1 cellular context compared by ENCODE assay signal in genomic region chr17:81871387-81872120, GRCh38.
TF ChIP-seq lines count a peak whose summit lies in the region.

No MANE protein-coding gene starts in this region.

TF ChIP-seq in WTC11, 78 proteins besides CTCF, POLR2A, EP300 and RAD21 (continued from another document):
- TF ChIP-seq AFF4 (CRISPR knock-in tag; IDR thresholded peaks at IDR 0.05; ENCODE audit: borderline replicate concordance) (no peak; the same call in 1 of the 2 replicates), USF2 (CRISPR knock-in tag; IDR thresholded peaks at IDR 0.05) (peak; percentile 93), ZNF532 (CRISPR knock-in tag; IDR thresholded peaks at IDR 0.05; ENCODE audit: borderline replicate concordance) (0 out of 2 replicates have a peak, but pooled peaks have one; percentile 15), NR3C1 (CRISPR knock-in tag; conservative IDR thresholded peaks at IDR 0.05; ENCODE audit: low read depth) (no peak), GABPB1 (CRISPR knock-in tag; IDR thresholded peaks at IDR 0.05) (peak; percentile 86), ZNF232 (CRISPR knock-in tag; IDR thresholded peaks at IDR 0.05) (peak; percentile 76; the same call in 1 of the 2 replicates), MAX (CRISPR knock-in tag; IDR thresholded peaks at IDR 0.05) (peak; percentile 97), TCF7 (CRISPR knock-in tag; IDR thresholded peaks at IDR 0.05; ENCODE audit: low read depth) (peak; percentile 49; the same call in 1 of the 2 replicates), SMAD3 (CRISPR knock-in tag; IDR thresholded peaks at IDR 0.05; ENCODE audit: borderline replicate concordance) (peak; percentile 85; the same call in 1 of the 2 replicates), NFE2L1 (CRISPR knock-in tag; IDR thresholded peaks at IDR 0.05) (peak; percentile 78; the same call in 1 of the 2 replicates), JUN (CRISPR knock-in tag; IDR thresholded peaks at IDR 0.05) (peak; percentile 52; the same call in 1 of the 2 replicates), PRRX2 (CRISPR knock-in tag; IDR thresholded peaks at IDR 0.05) (peak; percentile 21; the same call in 1 of the 2 replicates), AR (CRISPR knock-in tag; IDR thresholded peaks at IDR 0.05) (no peak), ERG (CRISPR knock-in tag; IDR thresholded peaks at IDR 0.05) (0 out of 2 replicates have a peak, but pooled peaks have one; percentile 33), CBFB (CRISPR knock-in tag; IDR thresholded peaks at IDR 0.05; ENCODE audit: low read depth) (no peak), MXD4 (CRISPR knock-in tag; IDR thresholded peaks at IDR 0.05; ENCODE audit: borderline replicate concordance) (0 out of 2 replicates have a peak, but pooled peaks have one; percentile 48), E2F4 (CRISPR knock-in tag; IDR thresholded peaks at IDR 0.05; ENCODE audit: borderline replicate concordance, low read depth) (peak; percentile 24; the same call in 1 of the 2 replicates), E2F1 (CRISPR knock-in tag; IDR thresholded peaks at IDR 0.05) (peak; percentile 68; the same call in 1 of the 2 replicates), ELF4 (CRISPR knock-in tag; IDR thresholded peaks at IDR 0.05; ENCODE audit: low read depth) (0 out of 2 replicates have a peak, but pooled peaks have one; percentile 85), SMAD4 (CRISPR knock-in tag; IDR thresholded peaks at IDR 0.05) (peak; percentile 84), STAT6 (CRISPR knock-in tag; conservative IDR thresholded peaks at IDR 0.05; ENCODE audit: low read depth) (no peak), USF1 (CRISPR knock-in tag; IDR thresholded peaks at IDR 0.05) (peak; percentile 90), FOXP4 (CRISPR knock-in tag; IDR thresholded peaks at IDR 0.05) (peak; percentile 89; the same call in 1 of the 2 replicates), ZSCAN18 (CRISPR knock-in tag; IDR thresholded peaks at IDR 0.05) (no peak), ZNF219 (CRISPR knock-in tag; IDR thresholded peaks at IDR 0.05; ENCODE audit: borderline replicate concordance) (peak; percentile 74; the same call in 1 of the 2 replicates)
